In the genomic region with DNA sequence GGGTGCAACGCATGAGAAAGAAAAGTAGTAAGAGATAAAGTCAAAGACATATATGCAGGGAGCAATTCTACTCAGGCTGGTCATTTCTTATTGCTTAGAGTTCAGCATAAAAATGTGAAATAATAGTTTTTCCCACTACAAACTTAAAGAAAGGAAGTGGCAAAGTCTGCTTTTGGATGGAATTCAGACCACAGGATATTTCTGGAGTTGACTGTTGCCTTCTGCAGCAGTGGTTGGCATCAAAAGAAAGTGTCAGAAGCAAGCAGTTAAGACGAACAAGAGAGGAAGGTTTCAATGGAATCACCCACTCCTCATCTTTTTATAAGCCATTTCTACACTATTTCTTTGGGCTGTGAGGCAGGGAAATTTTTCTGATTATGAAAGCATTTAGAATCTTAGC, we compare ENCODE assay signal across 20 cellular contexts. TPM values are rescaled to one million over a fixed set of nuclear protein-coding genes. Genes with fewer than 3 reads are reported as not detected.
"Had no signal": no experiment of that assay in that cellular context is flagged by ENCODE, and none has a peak within 500 bp of the region (broad histone marks: within the 10 kb centered on the region; RNA-seq: fewer than 3 reads in every experiment).

No MANE protein-coding gene starts in this region.

- H3K4me3 ChIP-seq: gastrocnemius medialis, left ventricle myocardium inferior, pancreas, thoracic aorta had no signal

- H3K27ac ChIP-seq: gastrocnemius medialis, left ventricle myocardium inferior, pancreas, thoracic aorta had no signal

- H3K36me3 ChIP-seq: gastrocnemius medialis, left ventricle myocardium inferior, pancreas, thoracic aorta had no signal

- H3K4me1 ChIP-seq: gastrocnemius medialis, left ventricle myocardium inferior, pancreas had no signal

- DNase-seq: activated CD4-positive, alpha-beta T cell treated with anti-CD3 and anti-CD28 coated beads for 1 hour; activated CD4-positive, alpha-beta T cell treated with anti-CD3 and anti-CD28 coated beads, Interleukin-2, amount 50 U/mL, for 48 hours; activated CD8-positive, alpha-beta memory T cell treated with anti-CD3 and anti-CD28 coated beads, Interleukin-2, amount 10 ng/mL, durations not matched to agents 7 days and 5 days; activated effector memory CD4-positive, alpha-beta T cell treated with anti-CD3 and anti-CD28 coated beads, Interleukin-2, amount 50 U/mL, for 16 hours; activated naive CD8-positive, alpha-beta T cell treated with anti-CD3 and anti-CD28 coated beads for 36 hours; activated T-cell treated with anti-CD3 and anti-CD28 coated beads, Interleukin-2, amount 50 U/mL, for 4 hours; anterior cingulate cortex; caudate nucleus; cortex of kidney; effector CD8-positive, alpha-beta T cell; gastrocnemius medialis; kidney; left ventricle myocardium inferior; mesenchymal stem cell; nephron progenitor cell; pancreas; stimulated activated CD4-positive, alpha-beta T cell treated with anti-CD3 and anti-CD28 coated beads, Interleukin-4, amount 100 ng/mL, for 24 hours; stimulated activated naive CD8-positive, alpha-beta T cell treated with anti-CD3 and anti-CD28 coated beads, Interleukin-15, amount 100 ng/mL, for 72 hours; T-helper 9 cell had no signal

- H3K9me3 ChIP-seq: gastrocnemius medialis, pancreas, thoracic aorta had no signal

- H3K27me3 ChIP-seq: gastrocnemius medialis, pancreas had no signal

- FAIRE-seq: kidney, pancreas had no signal

- ATAC-seq: activated CD8-positive, alpha-beta memory T cell treated with anti-CD3 and anti-CD28 coated beads, Interleukin-2, amount 10 ng/mL, durations not matched to agents 7 days and 5 days; activated T-cell treated with anti-CD3 and anti-CD28 coated beads, Interleukin-2, amount 50 U/mL, for 4 hours; gastrocnemius medialis; pancreas; stimulated activated naive CD8-positive, alpha-beta T cell treated with anti-CD3 and anti-CD28 coated beads, Interleukin-15, amount 100 ng/mL, for 72 hours had no signal

RNA-seq across cellular contexts. Expression of a gene that starts 36.2 kb away (rescaled TPM):
- total RNA-seq: activated CD8-positive, alpha-beta memory T cell treated with anti-CD3 and anti-CD28 coated beads, Interleukin-2, amount 10 ng/mL, durations not matched to agents 7 days and 5 days; activated naive CD8-positive, alpha-beta T cell treated with anti-CD3 and anti-CD28 coated beads for 36 hours; activated T-cell treated with anti-CD3 and anti-CD28 coated beads, Interleukin-2, amount 50 U/mL, for 4 hours had no signal
